Comparison of ENCODE assay signal across 19 cellular contexts in the genomic region with DNA sequence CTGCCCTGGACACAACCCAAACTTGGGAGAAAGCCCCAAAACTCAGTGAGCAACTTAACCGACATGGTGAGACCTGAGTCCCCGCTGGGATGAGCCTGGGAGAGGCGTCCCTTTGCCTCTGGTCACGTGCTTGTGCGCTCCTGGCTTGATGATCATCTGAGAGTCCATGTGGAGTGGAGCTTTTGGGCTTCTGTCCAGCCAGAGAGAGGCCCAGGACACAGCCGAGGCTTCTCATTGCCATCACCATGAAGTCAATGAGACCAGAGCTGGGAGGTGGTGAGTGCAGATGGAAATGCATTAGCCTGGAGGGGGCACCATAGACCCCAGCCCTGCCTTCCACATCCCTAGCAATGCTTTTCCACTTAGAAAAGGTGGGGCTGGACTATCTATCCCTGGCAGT.
"Had no signal": no experiment of that assay in that cellular context is flagged by ENCODE, and none has a peak within 500 bp of the region (broad histone marks: within the 10 kb centered on the region; RNA-seq: fewer than 3 reads in every experiment).

No MANE protein-coding gene starts in this region.

- FAIRE-seq: colon, endothelial cell of umbilical vein, frontal cortex, islet of Langerhans, small intestine had no signal

- H3K4me3 ChIP-seq: heart left ventricle, upper lobe of left lung, vagina had no signal

- H3K27me3 ChIP-seq: heart left ventricle, neutrophil, upper lobe of left lung, vagina had no signal

- H3K4me1 ChIP-seq: upper lobe of left lung had no signal

- H3K9me3 Mint-ChIP-seq: dendritic cell treated with granulocyte-macrophage colony-stimulating factor and Interleukin-4, amounts not matched to agents 40 ng/mL and 50 ng/mL, for 4 days; naive thymus-derived CD4-positive, alpha-beta T cell; nephron progenitor cell had no signal

- DNase-seq: erythroblast; heart left ventricle; hippocampal formation; mammary epithelial cell; naive thymus-derived CD4-positive, alpha-beta T cell; nephron progenitor cell; posterior cingulate gyrus; small intestine; stimulated activated CD4-positive, alpha-beta T cell treated with anti-CD3 and anti-CD28 coated beads, Interleukin-12 subunit alpha, Interleukin-12 subunit beta, amount 100 ng/mL, for 4 hours; stimulated activated naive CD4-positive, alpha-beta T cell treated with Interleukin-2 at 50 U/mL for 16 hours had no signal

- H3K4me3 Mint-ChIP-seq: dendritic cell treated with granulocyte-macrophage colony-stimulating factor and Interleukin-4, amounts not matched to agents 40 ng/mL and 50 ng/mL, for 4 days; naive thymus-derived CD4-positive, alpha-beta T cell; nephron progenitor cell had no signal

- H3K27ac ChIP-seq: heart left ventricle, neutrophil, upper lobe of left lung, vagina had no signal

- H3K9me3 ChIP-seq: heart left ventricle, neutrophil, upper lobe of left lung, vagina had no signal

- H3K27ac Mint-ChIP-seq: dendritic cell treated with granulocyte-macrophage colony-stimulating factor and Interleukin-4, amounts not matched to agents 40 ng/mL and 50 ng/mL, for 4 days; naive thymus-derived CD4-positive, alpha-beta T cell; nephron progenitor cell had no signal

- H3K27me3 Mint-ChIP-seq: dendritic cell treated with granulocyte-macrophage colony-stimulating factor and Interleukin-4, amounts not matched to agents 40 ng/mL and 50 ng/mL, for 4 days had no signal

- H3K36me3 ChIP-seq: heart left ventricle, neutrophil, upper lobe of left lung, vagina had no signal

- ATAC-seq: heart left ventricle; left lobe of liver; naive thymus-derived CD4-positive, alpha-beta T cell had no signal

- H3K36me3 Mint-ChIP-seq: naive thymus-derived CD4-positive, alpha-beta T cell had no signal
